In the genomic region with DNA sequence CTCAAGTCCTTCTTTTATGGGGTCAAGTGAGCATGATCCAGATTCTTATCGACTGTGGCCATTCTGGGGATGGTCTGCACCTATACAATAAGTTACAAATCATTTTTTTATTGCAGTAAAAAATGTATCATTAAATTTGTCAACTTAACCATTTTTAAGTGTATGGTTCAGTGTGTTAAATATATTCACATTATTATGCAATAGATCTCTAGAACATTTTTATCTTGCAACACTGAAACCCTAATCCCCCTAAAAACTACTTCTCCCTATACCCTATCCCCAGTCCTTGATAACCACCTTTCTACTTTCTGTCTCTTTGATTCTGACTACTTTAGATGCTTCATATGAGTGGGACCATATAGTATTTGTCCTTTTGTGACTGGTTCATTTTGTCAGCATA, we compare ENCODE assay signal across 31 cellular contexts. TPM values are rescaled to one million over a fixed set of nuclear protein-coding genes. Genes with fewer than 3 reads are reported as not detected.
"Had no signal": no experiment of that assay in that cellular context is flagged by ENCODE, and none has a peak within 500 bp of the region (broad histone marks: within the 10 kb centered on the region; RNA-seq: fewer than 3 reads in every experiment).

No MANE protein-coding gene starts in this region.

- H3K27me3 ChIP-seq: brain microvascular endothelial cell, dorsolateral prefrontal cortex had no signal

- FAIRE-seq: astrocyte, bronchial epithelial cell, frontal cortex, TTC549 had no signal

- H3K27ac ChIP-seq: brain microvascular endothelial cell, coronary artery, dorsolateral prefrontal cortex, VCaP had no signal

- H3K4me3 ChIP-seq: coronary artery, dorsolateral prefrontal cortex had no signal

- DNase-seq: activated CD4-positive, alpha-beta memory T cell treated with anti-CD3 and anti-CD28 coated beads, Interleukin-2, amount 10 ng/mL, durations not matched to agents 7 days and 5 days; activated CD4-positive, alpha-beta T cell treated with anti-CD3 and anti-CD28 coated beads for 1 hour; activated CD4-positive, alpha-beta T cell treated with anti-CD3 and anti-CD28 coated beads for 4 hours; activated CD4-positive, alpha-beta T cell treated with anti-CD3 and anti-CD28 coated beads, Interleukin-2, amount 10 ng/mL, durations not matched to agents 7 days and 5 days; activated CD4-positive, alpha-beta T cell treated with anti-CD3 and anti-CD28 coated beads, Interleukin-2, amount 50 U/mL, for 4 hours; activated CD8-positive, alpha-beta memory T cell treated with anti-CD3 and anti-CD28 coated beads, Interleukin-2, amount 50 U/mL, for 48 hours; activated gamma-delta T cell; activated naive CD4-positive, alpha-beta T cell; activated naive CD4-positive, alpha-beta T cell treated with anti-CD3 and anti-CD28 coated beads, Interleukin-2, amount 10 ng/mL, durations not matched to agents 7 days and 5 days; activated naive CD8-positive, alpha-beta T cell treated with anti-CD3 and anti-CD28 coated beads, Interleukin-2, amount 10 ng/mL, durations not matched to agents 7 days and 5 days; activated T-cell treated with anti-CD3 and anti-CD28 coated beads for 4 hours; activated T-cell treated with anti-CD3 and anti-CD28 coated beads, Interleukin-2, amount 50 U/mL, for 24 hours; activated T-cell treated with anti-CD3 and anti-CD28 coated beads, Interleukin-2, amount 50 U/mL, for 72 hours; amniotic stem cell; anterior cingulate cortex; brain microvascular endothelial cell; dorsolateral prefrontal cortex; effector memory CD4-positive, alpha-beta T cell; endodermal cell; foreskin fibroblast; head of caudate nucleus; T-helper 2 cell had no signal

- ATAC-seq: activated naive CD4-positive, alpha-beta T cell treated with anti-CD3 and anti-CD28 coated beads, Interleukin-2, amount 50 U/mL, for 72 hours; activated T-cell treated with anti-CD3 and anti-CD28 coated beads, Interleukin-2, amount 50 U/mL, for 72 hours; esophagus mucosa; WTC11 had no signal

- H3K36me3 ChIP-seq: brain microvascular endothelial cell had no signal

RNA-seq across cellular contexts. Expression of a gene that starts 10.4 kb away (rescaled TPM):
- total RNA-seq: activated CD4-positive, alpha-beta memory T cell treated with anti-CD3 and anti-CD28 coated beads, Interleukin-2, amount 10 ng/mL, durations not matched to agents 7 days and 5 days; activated CD4-positive, alpha-beta T cell treated with anti-CD3 and anti-CD28 coated beads, Interleukin-2, amount 10 ng/mL, durations not matched to agents 7 days and 5 days; activated naive CD8-positive, alpha-beta T cell treated with anti-CD3 and anti-CD28 coated beads, Interleukin-2, amount 10 ng/mL, durations not matched to agents 7 days and 5 days had no signal
